7 cellular contexts compared by ENCODE assay signal in the genomic region with DNA sequence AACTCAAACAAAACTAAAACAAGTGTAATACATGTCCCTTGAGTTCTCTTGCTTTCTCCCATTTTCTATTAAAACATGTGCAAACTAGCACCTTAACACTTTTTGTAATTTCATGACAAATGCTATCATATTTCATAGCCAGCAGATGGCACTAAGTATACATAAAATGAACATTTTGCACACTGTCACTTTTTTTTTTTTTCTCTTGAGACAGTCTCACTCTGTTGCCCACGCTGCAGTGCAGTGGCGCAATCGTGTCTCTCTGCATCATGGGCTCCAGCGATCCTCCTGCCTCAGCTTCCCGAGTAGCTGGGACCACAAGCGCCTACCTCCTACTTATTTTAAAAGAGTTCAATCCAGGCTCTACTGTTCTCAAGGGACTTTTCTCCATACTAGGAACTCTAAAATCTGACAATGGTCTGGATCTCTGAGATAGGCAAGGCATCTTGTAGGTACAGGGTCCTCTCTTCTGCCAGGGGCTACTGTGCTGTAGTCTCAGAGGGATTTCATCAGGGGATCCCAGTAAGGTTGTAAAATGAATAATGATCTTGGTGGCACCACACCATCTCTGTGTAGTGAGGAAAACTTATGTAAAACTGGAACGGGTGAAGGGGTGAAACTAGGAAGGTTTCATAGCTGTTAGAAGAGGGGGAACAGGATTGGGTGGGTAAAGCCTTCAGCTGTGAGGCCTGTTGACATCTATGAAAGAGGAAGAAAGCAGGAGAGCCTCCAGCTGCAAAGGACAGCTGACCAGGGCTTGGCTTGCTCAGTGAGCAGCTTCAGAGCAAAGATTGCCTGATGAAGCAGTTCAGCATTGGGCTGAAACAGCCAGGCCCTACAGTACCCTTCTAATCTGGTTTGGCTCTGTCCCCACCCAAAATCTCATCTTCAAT.
DNase-seq lines count a peak whose midpoint lies in the region; ATAC-seq and TF ChIP-seq lines count a peak whose summit lies in the region.
"Not testable (repeated sequence)": the region's sequence is repeated elsewhere in the genome, so short reads cannot be mapped to it uniquely, and the experiment has no call there.

No MANE protein-coding gene starts in this region.

- H3K36me3 Mint-ChIP-seq in natural killer cell = not testable (repeated sequence)

- H3K9me3 ChIP-seq in PC-9 (ENCODE audit: insufficient read depth, low read depth) = not testable (repeated sequence)

- H3K27me3 Mint-ChIP-seq in natural killer cell (ENCODE audit: low read depth in 2 of 2) = not testable (repeated sequence)

- CTCF ChIA-PET in PC-9 (lab: Charles Lee) = not testable (repeated sequence)

- TF ChIP-seq CTCF in GM13977 (IDR thresholded peaks at IDR 0.05; ENCODE audit: extremely low read depth, insufficient read depth, missing control alignments) = peak; percentile 26
- TF ChIP-seq CTCF in PC-9 (conservative IDR thresholded peaks at IDR 0.05) = peak; percentile 69
- TF ChIP-seq CTCF in fibroblast of the aortic adventitia (IDR thresholded peaks at IDR 0.05; ENCODE audit: insufficient read depth, low read length); natural killer cell (IDR thresholded peaks at IDR 0.05): not testable (repeated sequence)

- peak overlapping the region; percentile 32; the same call in 1 of the 2 replicates for H2AFZ ChIP-seq in PC-9

- H3K27ac Mint-ChIP-seq in natural killer cell = not testable (repeated sequence)

- not testable (repeated sequence) for H4K20me1 ChIP-seq in PC-9 (ENCODE audit: insufficient read depth)

- not testable (repeated sequence) for H3K4me1 Mint-ChIP-seq in natural killer cell

- peak overlapping the region; percentile 31; the same call in 1 of the 2 replicates for H3K4me3 ChIP-seq in PC-9
- not testable (repeated sequence) for H3K4me3 ChIP-seq in fibroblast of the aortic adventitia (ENCODE audit: low read depth, low read length)

- ATAC-seq in natural killer cell = peak; percentile 71 to 84 (median 77)

- POLR2A ChIA-PET in PC-9 (lab: Charles Lee; ENCODE audit: unreplicated experiment) = not testable (repeated sequence)

- intact Hi-C loops in PC-9 (cut with micrococcal nuclease; ENCODE audit: unreplicated experiment) = loop anchor here (5.0 kb wide), 1 partner anchor 415 kb away; the partner anchor contains the start of gene RP9
- intact Hi-C loops in natural killer cell (cut with micrococcal nuclease) = not testable (repeated sequence)

- H3K4me2 ChIP-seq in PC-9 = peak overlapping the region; percentile 65

- not testable (repeated sequence) for H3K27ac ChIP-seq in PC-9

- not testable (repeated sequence) for H3F3A ChIP-seq in PC-9 (ENCODE audit: insufficient read depth, low read depth)

- not testable (repeated sequence) for H3K9me2 ChIP-seq in PC-9 (ENCODE audit: insufficient read depth)

- not testable (repeated sequence) for DNase-seq in GM13977 (ENCODE audit: low spot score); natural killer cell
- DNase-seq in H4 (ENCODE audit: low spot score) (peak; percentile 46), HT-29 (ENCODE audit: low spot score) (peak; percentile 42), PC-9 (peak; percentile 30 to 59), fibroblast of the aortic adventitia (ENCODE audit: low read depth) (peak; percentile 51)
- peak; percentile 63 for DNase-seq in activated effector memory CD4-positive, alpha-beta T cell treated with anti-CD3 and anti-CD28 coated beads, Interleukin-2, amount 50 U/mL, for 16 hours

- not testable (repeated sequence) for H3K79me2 ChIP-seq in PC-9 (ENCODE audit: low read depth)

- not testable (repeated sequence) for BruUV-seq in PC-9 (replicated peaks; lab: Mats Ljungman, UMichigan)

- not testable (repeated sequence) for H3K4me3 Mint-ChIP-seq in natural killer cell

- H3K36me3 ChIP-seq in PC-9 (ENCODE audit: low read depth) = not testable (repeated sequence)

- not testable (repeated sequence) for H3K4me1 ChIP-seq in PC-9 (replicated peaks; ENCODE audit: insufficient read depth)

- not testable (repeated sequence) for H3K27me3 ChIP-seq in PC-9 (ENCODE audit: insufficient read depth, low read depth)

- in situ Hi-C loops in GM13977 (cut with MboI; ENCODE audit: low pct_unique_long_range_greater_than_20kb, low sequenced_read_pairs, unreplicated experiment) = not testable (repeated sequence)

- H3K9me3 Mint-ChIP-seq in natural killer cell = not testable (repeated sequence)
